Comparison of ENCODE assay signal across 24 cellular contexts in genomic region chr1:201008666-201009360, GRCh38. TPM values are rescaled to one million over a fixed set of nuclear protein-coding genes. Genes with fewer than 3 reads are reported as not detected.
DNase-seq lines count a peak whose midpoint lies in the region; ATAC-seq and TF ChIP-seq lines count a peak whose summit lies in the region.
"Had no signal": no experiment of that assay in that cellular context is flagged by ENCODE, and none has a peak within 500 bp of the region (broad histone marks: within the 10 kb centered on the region; RNA-seq: fewer than 3 reads in every experiment).

No MANE protein-coding gene starts in this region.

- H3K4me2 ChIP-seq in GM23338 (no peak overlapping the region), neural cell (ENCODE audit: low read length) (no peak overlapping the region)
- H3K4me2 ChIP-seq: hepatocyte had no signal

- no peaks in the 10 kb centered on the region; the same call in 1 of the 2 replicates for H3F3A ChIP-seq in GM23338 (replicated peaks; ENCODE audit: low read depth)
- no peaks in the 10 kb centered on the region for H3F3A ChIP-seq in neural cell (ENCODE audit: insufficient read depth, low read length, poor library complexity, severe bottlenecking)

- H3K27me3 Mint-ChIP-seq in activated naive CD4-positive, alpha-beta T cell treated with anti-CD3 and anti-CD28 coated beads, Interleukin-2, amount 10 ng/mL, durations not matched to agents 7 days and 5 days, result no peaks in the 10 kb centered on the region
- peaks cover 6% of the 10 kb centered on the region for H3K27me3 Mint-ChIP-seq in GM23338 (ENCODE audit: insufficient read depth, low read depth, poor library complexity)
- H3K27me3 Mint-ChIP-seq in activated T-helper 17 cell treated with anti-CD3 and anti-CD28 coated beads, Interleukin-2, amount 50 U/mL, for 72 hours, result no peaks in the 10 kb centered on the region

- no peak overlapping the region for H3K4me3 Mint-ChIP-seq in activated naive CD4-positive, alpha-beta T cell treated with anti-CD3 and anti-CD28 coated beads, Interleukin-2, amount 10 ng/mL, durations not matched to agents 7 days and 5 days
- no peak overlapping the region for H3K4me3 Mint-ChIP-seq in GM23338
- H3K4me3 Mint-ChIP-seq in activated T-helper 17 cell treated with anti-CD3 and anti-CD28 coated beads, Interleukin-2, amount 50 U/mL, for 72 hours, result no peak overlapping the region
- H3K4me3 Mint-ChIP-seq: T-helper 1 cell treated with Interleukin-12 subunit alpha and Interleukin-12 subunit beta and Interleukin-4 antibody, amounts not matched to agents 30 μg/mL and 1 μg/mL, for 36 hours had no signal

- H3K36me3 ChIP-seq in GM23338 (ENCODE audit: insufficient read depth), result no peaks in the 10 kb centered on the region
- H3K36me3 ChIP-seq in neural cell (ENCODE audit: insufficient read depth, low read length), result peaks cover 12% of the 10 kb centered on the region
- H3K36me3 ChIP-seq: left ventricle myocardium inferior had no signal

- peaks cover 52% of the 10 kb centered on the region for H3K4me1 Mint-ChIP-seq in activated naive CD4-positive, alpha-beta T cell treated with anti-CD3 and anti-CD28 coated beads, Interleukin-2, amount 10 ng/mL, durations not matched to agents 7 days and 5 days
- H3K4me1 Mint-ChIP-seq in GM23338, result peaks cover 16% of the 10 kb centered on the region
- H3K4me1 Mint-ChIP-seq in activated T-helper 17 cell treated with anti-CD3 and anti-CD28 coated beads, Interleukin-2, amount 50 U/mL, for 72 hours, result peaks cover 36% of the 10 kb centered on the region

- no peak for TF ChIP-seq CTCF in GM23338 (conservative IDR thresholded peaks at IDR 0.05; ENCODE audit: low read depth in 2 of 2)
- no peak for TF ChIP-seq CTCF in neural cell (IDR thresholded peaks at IDR 0.05; ENCODE audit: poor library complexity, severe bottlenecking)

- peaks cover 21% of the 10 kb centered on the region for H3K79me2 ChIP-seq in GM23338 (replicated peaks; ENCODE audit: insufficient read depth)
- H3K79me2 ChIP-seq in neural cell (replicated peaks; ENCODE audit: insufficient read depth, low read length), result peaks cover 64% of the 10 kb centered on the region
- H3K79me2 ChIP-seq: hepatocyte had no signal

- H3K4me3 ChIP-seq in GM23338 (no peak overlapping the region), neural cell (ENCODE audit: low read length) (peak overlapping the region; percentile 62)
- H3K4me3 ChIP-seq: hepatocyte, left ventricle myocardium inferior had no signal

- TF ChIP-seq RAD21 in neural cell (conservative IDR thresholded peaks at IDR 0.05), result no peak

- H3K4me1 ChIP-seq in GM23338 (ENCODE audit: insufficient read depth), result peaks cover 15% of the 10 kb centered on the region
- H3K4me1 ChIP-seq: foreskin keratinocyte, left ventricle myocardium inferior had no signal

- H3K27me3 ChIP-seq in GM23338 (ENCODE audit: insufficient read depth) (no peaks in the 10 kb centered on the region), neural cell (ENCODE audit: insufficient read depth, low read depth, low read length) (no peaks in the 10 kb centered on the region)
- H3K27me3 ChIP-seq: hepatocyte, neutrophil had no signal

- H3K27ac ChIP-seq in GM23338 (ENCODE audit: low read depth) (no peak overlapping the region), neural cell (ENCODE audit: low read length) (no peak overlapping the region)
- H3K27ac ChIP-seq: foreskin keratinocyte, hepatocyte, left ventricle myocardium inferior had no signal

- CTCF ChIA-PET in activated naive CD4-positive, alpha-beta T cell treated with anti-CD3 and anti-CD28 coated beads, Interleukin-2, amount 10 ng/mL, durations not matched to agents 7 days and 5 days (lab: Charles Lee), result interaction anchor here (1.1 to 3.5 kb wide), 2 partner anchors 12 to 120 kb away, joined by 3 to 15 read pairs; no protein-coding TSS in a partner anchor
- CTCF ChIA-PET in HEK293T (lab: Yijun Ruan, JAX), result interaction anchor here (0.6 to 1.4 kb wide), 3 partner anchors 11 to 30 kb away, joined by 3 to 5 read pairs (median 3); no protein-coding TSS in a partner anchor

- H3K27ac Mint-ChIP-seq in activated naive CD4-positive, alpha-beta T cell treated with anti-CD3 and anti-CD28 coated beads, Interleukin-2, amount 10 ng/mL, durations not matched to agents 7 days and 5 days, result peak overlapping the region; percentile 71
- no peak overlapping the region for H3K27ac Mint-ChIP-seq in GM23338
- peak overlapping the region; percentile 64 for H3K27ac Mint-ChIP-seq in activated T-helper 17 cell treated with anti-CD3 and anti-CD28 coated beads, Interleukin-2, amount 50 U/mL, for 72 hours
- H3K27ac Mint-ChIP-seq: T-helper 1 cell treated with Interleukin-12 subunit alpha and Interleukin-12 subunit beta and Interleukin-4 antibody, amounts not matched to agents 30 μg/mL and 1 μg/mL, for 36 hours had no signal

- H4K20me1 ChIP-seq in GM23338 (replicated peaks; ENCODE audit: insufficient read depth) (peaks cover 8% of the 10 kb centered on the region; the same call in 1 of the 2 replicates), neural cell (ENCODE audit: insufficient read depth) (peaks cover 57% of the 10 kb centered on the region)

- ATAC-seq in GM23338, result peak; percentile 11; the same call in 2 of the 3 replicates
- ATAC-seq in activated T-helper 17 cell treated with anti-CD3 and anti-CD28 coated beads, Interleukin-2, amount 50 U/mL, for 72 hours (replicated peaks), result no peak
- ATAC-seq in HG03354 (IDR thresholded peaks at IDR 0.05; ENCODE audit: poor library complexity, severe bottlenecking, unreplicated experiment), result no peak
- ATAC-seq: foreskin keratinocyte had no signal

- no peaks in the 10 kb centered on the region for H3K9me3 Mint-ChIP-seq in activated naive CD4-positive, alpha-beta T cell treated with anti-CD3 and anti-CD28 coated beads, Interleukin-2, amount 10 ng/mL, durations not matched to agents 7 days and 5 days
- H3K9me3 Mint-ChIP-seq in GM23338, result no peaks in the 10 kb centered on the region
- no peaks in the 10 kb centered on the region for H3K9me3 Mint-ChIP-seq in activated T-helper 17 cell treated with anti-CD3 and anti-CD28 coated beads, Interleukin-2, amount 50 U/mL, for 72 hours
- H3K9me3 Mint-ChIP-seq: immature natural killer cell; T-helper 1 cell treated with Interleukin-12 subunit alpha and Interleukin-12 subunit beta and Interleukin-4 antibody, amounts not matched to agents 30 μg/mL and 1 μg/mL, for 36 hours had no signal

- no peak for DNase-seq in activated naive CD4-positive, alpha-beta T cell treated with anti-CD3 and anti-CD28 coated beads, Interleukin-2, amount 10 ng/mL, durations not matched to agents 7 days and 5 days
- no peak for DNase-seq in activated naive CD4-positive, alpha-beta T cell (lab: John Stamatoyannopoulos, UW)
- no peak for DNase-seq in GM23338 (ENCODE audit: low spot score)
- no peak for DNase-seq in HEK293T (ENCODE audit: extremely low spot score)
- DNase-seq in kidney tubule cell (ENCODE audit: low spot score), result no peak
- DNase-seq: activated CD4-positive, alpha-beta T cell treated with anti-CD3 and anti-CD28 coated beads for 48 hours; activated CD8-positive, alpha-beta memory T cell treated with anti-CD3 and anti-CD28 coated beads, Interleukin-2, amount 50 U/mL, for 4 hours; activated effector memory CD4-positive, alpha-beta T cell treated with anti-CD3 and anti-CD28 coated beads, Interleukin-2, amount 50 U/mL, for 16 hours; effector CD4-positive, alpha-beta T cell; foreskin keratinocyte; immature natural killer cell; KG1; left ventricle myocardium inferior; NCI-H1930; NCI-H510A; small intestine; stimulated activated CD4-positive, alpha-beta T cell treated with anti-CD3 and anti-CD28 coated beads, Interleukin-4, amount 100 ng/mL, for 1 hour; stimulated activated naive CD4-positive, alpha-beta T cell had no signal

- no peak for TF ChIP-seq EP300 in neural cell (conservative IDR thresholded peaks at IDR 0.05; ENCODE audit: poor library complexity, severe bottlenecking)

- POLR2A ChIA-PET in HEK293T (lab: Yijun Ruan, JAX), result no interaction called here

- H2AFZ ChIP-seq in GM23338 (no peak overlapping the region), neural cell (ENCODE audit: low read depth, low read length) (no peak overlapping the region)
- H2AFZ ChIP-seq: hepatocyte had no signal

- peaks cover 42% of the 10 kb centered on the region for H3K36me3 Mint-ChIP-seq in activated naive CD4-positive, alpha-beta T cell treated with anti-CD3 and anti-CD28 coated beads, Interleukin-2, amount 10 ng/mL, durations not matched to agents 7 days and 5 days
- no peaks in the 10 kb centered on the region for H3K36me3 Mint-ChIP-seq in GM23338 (ENCODE audit: low read depth)
- peaks cover 17% of the 10 kb centered on the region for H3K36me3 Mint-ChIP-seq in activated T-helper 17 cell treated with anti-CD3 and anti-CD28 coated beads, Interleukin-2, amount 50 U/mL, for 72 hours (ENCODE audit: low read depth)
- H3K36me3 Mint-ChIP-seq: immature natural killer cell had no signal

- H3K9me3 ChIP-seq in neural cell (ENCODE audit: low read length), result no peaks in the 10 kb centered on the region
- H3K9me3 ChIP-seq: left ventricle myocardium inferior, neutrophil had no signal

- no peak overlapping the region for H3K9ac ChIP-seq in neural cell (ENCODE audit: low read length)

- H3K9me2 ChIP-seq in GM23338 (ENCODE audit: insufficient read depth), result no peaks in the 10 kb centered on the region
- H3K9me2 ChIP-seq in neural cell (ENCODE audit: insufficient read depth, low read length), result no peaks in the 10 kb centered on the region

TF ChIP-seq in GM23338, 12 proteins besides CTCF, POLR2A, EP300 and RAD21 (continues in another document):
- no peak for TF ChIP-seq ZNF331 (CRISPR knock-in tag; IDR thresholded peaks at IDR 0.05; ENCODE audit: low read depth)
- no peak for TF ChIP-seq CREB1 (CRISPR knock-in tag; IDR thresholded peaks at IDR 0.05; ENCODE audit: low read depth)
- TF ChIP-seq JUNB (IDR thresholded peaks at IDR 0.05; ENCODE audit: unreplicated experiment), result no peak
- TF ChIP-seq EZH2 (IDR thresholded peaks at IDR 0.05; ENCODE audit: low read depth, unreplicated experiment), result no peak

TF ChIP-seq in neural cell, 6 proteins besides CTCF, POLR2A, EP300 and RAD21 (continues in another document):
- TF ChIP-seq TAF1 (IDR thresholded peaks at IDR 0.05; ENCODE audit: low read depth), result no peak
- TF ChIP-seq POLR2AphosphoS5 (IDR thresholded peaks at IDR 0.05), result no peak
- TF ChIP-seq EZH2 (IDR thresholded peaks at IDR 0.05; ENCODE audit: borderline replicate concordance, insufficient read depth, low read length, poor library complexity, severe bottlenecking), result no peak
- no peak for TF ChIP-seq MXI1 (conservative IDR thresholded peaks at IDR 0.05; ENCODE audit: poor library complexity, severe bottlenecking)

TF ChIP-seq in HEK293T, 16 proteins besides CTCF, POLR2A, EP300 and RAD21 (continues in another document):
- no peak for TF ChIP-seq FOXA1 (IDR thresholded peaks at IDR 0.05)
- no peak for TF ChIP-seq CTBP1 (IDR thresholded peaks at IDR 0.05; ENCODE audit: borderline replicate concordance)
- no peak for TF ChIP-seq SUZ12 (IDR thresholded peaks at IDR 0.05)
- TF ChIP-seq FOXK2 (IDR thresholded peaks at IDR 0.05), result no peak
- no peak for TF ChIP-seq ZNF384 (IDR thresholded peaks at IDR 0.05)

RNA-seq across cellular contexts. Expression of gene KIF21B, which starts 14.7 kb away (rescaled TPM):
- 26.6 and 34.3 TPM in 2 replicates for total RNA-seq in GM23338 (2014; rRNA removed; shearing (Covaris generic))
- 4.6 and 5.3 TPM in 2 replicates for polyA plus RNA-seq in GM23338 (2016; fragmentation: Nextera tagmentation; extraction: Ambion mirVana)
- 100 to 1,000 TPM in 1 of 2 donors, 10 to 100 TPM in 1; 64.2 to 102 TPM for total RNA-seq in activated T-helper 17 cell treated with anti-CD3 and anti-CD28 coated beads, Interleukin-2, amount 50 U/mL, for 72 hours
- 53.7 and 73.7 TPM in 2 replicates for polyA plus RNA-seq in neural cell
- 268 and 273 TPM in 2 replicates for polyA minus RNA-seq in neural cell
